Comparison of ENCODE assay signal across 17 cellular contexts in the genomic region with DNA sequence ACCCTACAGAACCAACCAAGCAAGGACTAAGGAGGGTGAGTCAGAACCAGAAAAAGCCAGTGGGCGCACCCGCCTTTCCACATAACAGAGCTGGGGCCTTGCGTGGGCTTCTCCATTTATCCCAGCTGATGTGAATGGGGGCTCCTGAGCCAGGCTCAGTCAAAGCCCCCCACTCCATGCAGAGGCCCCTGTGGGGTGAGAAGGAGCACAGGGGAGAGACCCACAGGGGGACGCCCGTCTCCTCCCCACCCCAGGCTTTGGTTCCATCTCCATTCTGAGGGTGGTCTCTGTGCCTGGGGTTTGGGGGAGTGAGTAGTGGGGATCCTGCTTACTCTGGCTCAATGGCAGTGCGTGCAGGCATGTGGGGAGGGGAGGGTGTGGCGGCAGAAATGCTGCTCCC.
"Had no signal": no experiment of that assay in that cellular context is flagged by ENCODE, and none has a peak within 500 bp of the region (broad histone marks: within the 10 kb centered on the region; RNA-seq: fewer than 3 reads in every experiment).

No MANE protein-coding gene starts in this region.

- H3K4me3 ChIP-seq: dorsolateral prefrontal cortex, heart left ventricle, left ventricle myocardium inferior, lower lobe of right lung, right atrium auricular region, testis, tibial nerve had no signal

- H3K9me3 Mint-ChIP-seq: central memory CD8-positive, alpha-beta T cell; natural killer cell treated with Interleukin-12 subunit alpha and Interleukin-12 subunit beta and Interleukin-15 and Interleukin-18, amount 100 ng/mL, for 72 hours had no signal

- H3K4me1 Mint-ChIP-seq: central memory CD8-positive, alpha-beta T cell had no signal

- H3K27me3 ChIP-seq: heart left ventricle, right atrium auricular region, testis, tibial nerve had no signal

- H3K27ac ChIP-seq: dorsolateral prefrontal cortex, heart left ventricle, left ventricle myocardium inferior, lower lobe of right lung, right atrium auricular region, testis, tibial nerve had no signal

- H3K36me3 Mint-ChIP-seq: natural killer cell treated with Interleukin-12 subunit alpha and Interleukin-12 subunit beta and Interleukin-15 and Interleukin-18, amount 100 ng/mL, for 72 hours had no signal

- H3K27ac Mint-ChIP-seq: memory B cell; natural killer cell treated with Interleukin-12 subunit alpha and Interleukin-12 subunit beta and Interleukin-15 and Interleukin-18, amount 100 ng/mL, for 72 hours had no signal

- H3K4me1 ChIP-seq: left ventricle myocardium inferior, lower lobe of right lung, right atrium auricular region, testis had no signal

- DNase-seq: cortex of kidney; effector CD8-positive, alpha-beta T cell; heart left ventricle; left ventricle myocardium inferior; lower lobe of right lung; midbrain; small intestine; stimulated activated CD4-positive, alpha-beta T cell treated with anti-CD3 and anti-CD28 coated beads, Interleukin-2, amount 100 ng/mL, for 48 hours; stimulated activated naive CD8-positive, alpha-beta T cell treated with anti-CD3 and anti-CD28 coated beads, Interleukin-15, Interleukin-2, amounts not matched to agents 100 U/mL and 50 U/mL, for 24 hours; testis had no signal

- H3K36me3 ChIP-seq: heart left ventricle, left ventricle myocardium inferior, lower lobe of right lung, right atrium auricular region, tibial nerve had no signal

- ATAC-seq: esophagus mucosa; heart left ventricle; lower lobe of right lung; natural killer cell treated with Interleukin-12 subunit alpha and Interleukin-12 subunit beta and Interleukin-15 and Interleukin-18, amount 100 ng/mL, for 72 hours; stimulated activated naive CD8-positive, alpha-beta T cell treated with anti-CD3 and anti-CD28 coated beads, Interleukin-15, Interleukin-2, amounts not matched to agents 100 U/mL and 50 U/mL, for 24 hours had no signal

- H3K4me3 Mint-ChIP-seq: central memory CD8-positive, alpha-beta T cell; memory B cell; natural killer cell treated with Interleukin-12 subunit alpha and Interleukin-12 subunit beta and Interleukin-15 and Interleukin-18, amount 100 ng/mL, for 72 hours had no signal

- H3K9me3 ChIP-seq: heart left ventricle, left ventricle myocardium inferior, lower lobe of right lung, right atrium auricular region, testis, tibial nerve had no signal

- H3K27me3 Mint-ChIP-seq: natural killer cell treated with Interleukin-12 subunit alpha and Interleukin-12 subunit beta and Interleukin-15 and Interleukin-18, amount 100 ng/mL, for 72 hours had no signal
